8 cellular contexts compared by ENCODE assay signal in genomic region chrX:101409043-101409442, GRCh38. TPM values are rescaled to one million over a fixed set of nuclear protein-coding genes. Genes with fewer than 3 reads are reported as not detected.
A peak's percentile ranks its signal among the peaks of the same experiment; 100 is the strongest.
DNase-seq lines count a peak whose midpoint lies in the region; ATAC-seq, FAIRE-seq and TF ChIP-seq lines count a peak whose summit lies in the region.

No MANE protein-coding gene starts in this region.

- no peak overlapping the region for H2AFZ ChIP-seq in keratinocyte (ENCODE audit: control insufficient read depth, low read length)

- H4K20me1 ChIP-seq in keratinocyte (ENCODE audit: control insufficient read depth, extremely low read depth, insufficient read depth, low read length), result no peaks in the 10 kb centered on the region

- no peaks in the 10 kb centered on the region for H3K9me3 Mint-ChIP-seq in activated CD4-positive, alpha-beta T cell treated with anti-CD3 and anti-CD28 coated beads for 36 hours (ENCODE audit: low read depth)
- H3K9me3 Mint-ChIP-seq in activated naive CD4-positive, alpha-beta T cell treated with anti-CD3 and anti-CD28 coated beads, Interleukin-2, amount 50 U/mL, for 72 hours, result no peaks in the 10 kb centered on the region

- POLR2A ChIA-PET in activated CD4-positive, alpha-beta T cell treated with anti-CD3 and anti-CD28 coated beads for 36 hours (lab: Charles Lee), result no interaction called here

- DNase-seq in activated CD4-positive, alpha-beta T cell treated with anti-CD3 and anti-CD28 coated beads for 36 hours, result no peak
- DNase-seq in activated CD4-positive, alpha-beta T cell treated with anti-CD3 and anti-CD28 coated beads for 4 hours, result no peak
- DNase-seq in activated naive CD4-positive, alpha-beta T cell treated with anti-CD3 and anti-CD28 coated beads, Interleukin-2, amount 50 U/mL, for 72 hours (ENCODE audit: low spot score in 2 of 2), result no peak
- DNase-seq in keratinocyte (ENCODE audit: low read depth, low spot score), result no peak
- DNase-seq in suprapubic skin (ENCODE audit: low spot score in 2 of 2), result no peak
- DNase-seq in cerebellum (ENCODE audit: low spot score), result no peak
- no peak for DNase-seq in HuH-7.5 (ENCODE audit: low spot score)

- H3K4me3 ChIP-seq in keratinocyte (ENCODE audit: control insufficient read depth in 2 of 3, extremely low read depth in 1 of 3, insufficient read depth in 2 of 3, low read depth in 1 of 3, low read length in 3 of 3), result peak overlapping the region; percentile 60 to 75 (median 71)
- H3K4me3 ChIP-seq in suprapubic skin, result peak overlapping the region; percentile 60

- intact Hi-C loops in activated CD4-positive, alpha-beta T cell treated with anti-CD3 and anti-CD28 coated beads for 36 hours (cut with DNase I, micrococcal nuclease), result loop anchor here in 1 of 2 experiments (2.0 to 5.0 kb wide), 4 partner anchors 312 to 587 kb away; partner anchors contain the start of genes CENPI, CSTF2, TRMT2B and ZMAT1

- H3K9ac ChIP-seq in keratinocyte (ENCODE audit: control insufficient read depth, extremely low read depth, insufficient read depth, low read length), result peak overlapping the region; percentile 89

- peak overlapping the region; percentile 97 for H3K4me3 Mint-ChIP-seq in activated CD4-positive, alpha-beta T cell treated with anti-CD3 and anti-CD28 coated beads for 36 hours

- H3K9me3 ChIP-seq in keratinocyte (ENCODE audit: control insufficient read depth, low read depth, low read length) (no peaks in the 10 kb centered on the region), suprapubic skin (no peaks in the 10 kb centered on the region)

- H3K4me1 Mint-ChIP-seq in activated CD4-positive, alpha-beta T cell treated with anti-CD3 and anti-CD28 coated beads for 36 hours, result peaks cover 35% of the 10 kb centered on the region

- FAIRE-seq in keratinocyte (lab: Jason Lieb, UNC), result no peak

- TF ChIP-seq POLR2A in suprapubic skin (IDR thresholded peaks at IDR 0.05), result no peak

- H3K4me1 ChIP-seq in keratinocyte (ENCODE audit: control insufficient read depth, extremely low read depth, insufficient read depth, low read length), result peaks cover 6% of the 10 kb centered on the region
- H3K4me1 ChIP-seq in suprapubic skin, result peaks cover 22% of the 10 kb centered on the region

- H3K36me3 ChIP-seq in keratinocyte (ENCODE audit: control insufficient read depth in 2 of 2, extremely low read depth in 1 of 2, insufficient read depth in 2 of 2, low read length in 2 of 2) (peaks cover 0 to 2% of the 10 kb centered on the region in 2 experiments), suprapubic skin (peaks cover 12% of the 10 kb centered on the region)

- peaks cover 63% of the 10 kb centered on the region for H3K79me2 ChIP-seq in keratinocyte (ENCODE audit: control insufficient read depth, insufficient read depth, low read length)

- CTCF ChIA-PET in activated CD4-positive, alpha-beta T cell treated with anti-CD3 and anti-CD28 coated beads for 36 hours (lab: Charles Lee), result interaction anchor here (0.6 kb wide), 1 partner anchor 18 kb away, joined by 3 read pairs; the partner anchor contains the start of gene RPL36A

- no peaks in the 10 kb centered on the region for H3K9me1 ChIP-seq in keratinocyte (ENCODE audit: control insufficient read depth, extremely low read depth, insufficient read depth, low read length)

- TF ChIP-seq EP300 in suprapubic skin (IDR thresholded peaks at IDR 0.05), result no peak

- no peaks in the 10 kb centered on the region for H3K27me3 ChIP-seq in keratinocyte (ENCODE audit: control insufficient read depth, extremely low read depth, insufficient read depth, low read length)
- no peaks in the 10 kb centered on the region for H3K27me3 ChIP-seq in suprapubic skin

- peaks cover 21% of the 10 kb centered on the region for H3K36me3 Mint-ChIP-seq in activated CD4-positive, alpha-beta T cell treated with anti-CD3 and anti-CD28 coated beads for 36 hours (ENCODE audit: low read depth)
- peaks cover 23 to 29% of the 10 kb centered on the region in 2 donors for H3K36me3 Mint-ChIP-seq in activated naive CD4-positive, alpha-beta T cell treated with anti-CD3 and anti-CD28 coated beads, Interleukin-2, amount 50 U/mL, for 72 hours

- dilution Hi-C loops in keratinocyte (cut with MboI; ENCODE audit: extremely low pct_ligation_motif_present, low sequenced_read_pairs), result no loop called here

- whole genome bisulfite sequencing in suprapubic skin, result 38% methylated on average over 6 of the region's 6 CpGs

- ATAC-seq in activated CD4-positive, alpha-beta T cell treated with anti-CD3 and anti-CD28 coated beads for 36 hours, result no peak
- ATAC-seq in activated naive CD4-positive, alpha-beta T cell treated with anti-CD3 and anti-CD28 coated beads, Interleukin-2, amount 50 U/mL, for 72 hours, result no peak
- no peak for ATAC-seq in HG03520 (IDR thresholded peaks at IDR 0.05; ENCODE audit: unreplicated experiment)

- peak overlapping the region; percentile 79 for H3K4me2 ChIP-seq in keratinocyte (ENCODE audit: control insufficient read depth, extremely low read depth, insufficient read depth, low read depth, low read length)

- H3K27ac ChIP-seq in keratinocyte (ENCODE audit: control insufficient read depth, insufficient read depth, low read length) (peak overlapping the region; percentile 96), suprapubic skin (peak overlapping the region; percentile 94)

- TF ChIP-seq CTCF in keratinocyte (optimal IDR thresholded peaks at IDR 0.05 in 1 of 3, IDR thresholded peaks at IDR 0.05 in 1 of 3, conservative IDR thresholded peaks at IDR 0.05 in 1 of 3; ENCODE audit: extremely low read depth in 1 of 3, insufficient read depth in 2 of 3, low read length in 3 of 3) (no peak), suprapubic skin (IDR thresholded peaks at IDR 0.05) (no peak)

- H3K27ac Mint-ChIP-seq in activated CD4-positive, alpha-beta T cell treated with anti-CD3 and anti-CD28 coated beads for 36 hours, result peak overlapping the region; percentile 90
- peak overlapping the region; percentile 98 to 99 for H3K27ac Mint-ChIP-seq in activated naive CD4-positive, alpha-beta T cell treated with anti-CD3 and anti-CD28 coated beads, Interleukin-2, amount 50 U/mL, for 72 hours

- no peaks in the 10 kb centered on the region for H3K27me3 Mint-ChIP-seq in activated CD4-positive, alpha-beta T cell treated with anti-CD3 and anti-CD28 coated beads for 36 hours

RNA-seq across cellular contexts. Expression of gene HNRNPH2, which starts 1.0 kb away (rescaled TPM):
- total RNA-seq in activated CD4-positive, alpha-beta T cell treated with anti-CD3 and anti-CD28 coated beads for 36 hours, result 10 to 100 TPM; 18.6 to 26.9 TPM
- 10 to 100 TPM; 27.8 to 30.9 TPM for total RNA-seq in activated naive CD4-positive, alpha-beta T cell treated with anti-CD3 and anti-CD28 coated beads, Interleukin-2, amount 50 U/mL, for 72 hours
- polyA plus RNA-seq in keratinocyte, result 47.9 to 73.2 TPM (median 48.4 TPM) in 3 replicates
- 65.5 TPM for polyA plus RNA-seq in keratinocyte (2011; ENCODE audit: low read depth)
- 34.2 and 46.6 TPM in 2 replicates for polyA plus RNA-seq in keratinocyte (2011; cell fraction: cytosol; rRNA removed)
- polyA plus RNA-seq in keratinocyte (2011; cell fraction: nucleus; rRNA removed), result 56.6 and 73.3 TPM in 2 replicates
- 70.2 and 71.6 TPM in 2 replicates for polyA plus RNA-seq in keratinocyte (2012; ENCODE audit: low replicate concordance)
- 7.2 to 40.6 TPM (median 24.9 TPM) in 3 replicates for polyA minus RNA-seq in keratinocyte
- polyA minus RNA-seq in keratinocyte (2011; cell fraction: cytosol; rRNA and poly(A)+ RNA removed), result 13.2 TPM
- polyA minus RNA-seq in keratinocyte (2011; cell fraction: nucleus; rRNA and poly(A)+ RNA removed), result 19.7 and 39.2 TPM in 2 replicates
- total RNA-seq in suprapubic skin (10 to 100 TPM; 37.3 to 60.6 (median 38.5) TPM), cerebellum (46.5 TPM)

RNA-seq across cellular contexts. Expression of gene GLA, which starts 1.3 kb away (rescaled TPM):
- total RNA-seq in activated CD4-positive, alpha-beta T cell treated with anti-CD3 and anti-CD28 coated beads for 36 hours, result 10 to 100 TPM; 32.6 to 42.2 TPM
- total RNA-seq in activated naive CD4-positive, alpha-beta T cell treated with anti-CD3 and anti-CD28 coated beads, Interleukin-2, amount 50 U/mL, for 72 hours, result 10 to 100 TPM; 63.8 to 98.2 TPM
- polyA plus RNA-seq in keratinocyte, result 38.3 to 62.1 TPM (median 59.3 TPM) in 3 replicates
- 27.0 TPM for polyA plus RNA-seq in keratinocyte (2011; ENCODE audit: low read depth)
- 26.5 and 34.9 TPM in 2 replicates for polyA plus RNA-seq in keratinocyte (2011; cell fraction: cytosol; rRNA removed)
- 93.3 and 105 TPM in 2 replicates for polyA plus RNA-seq in keratinocyte (2011; cell fraction: nucleus; rRNA removed)
- 33.5 and 36.1 TPM in 2 replicates for polyA plus RNA-seq in keratinocyte (2012; ENCODE audit: low replicate concordance)
- 17.5 to 28.6 TPM (median 27.8 TPM) in 3 replicates for polyA minus RNA-seq in keratinocyte
- polyA minus RNA-seq in keratinocyte (2011; cell fraction: cytosol; rRNA and poly(A)+ RNA removed), result 16.9 TPM
- 24.1 and 42.8 TPM in 2 replicates for polyA minus RNA-seq in keratinocyte (2011; cell fraction: nucleus; rRNA and poly(A)+ RNA removed)
- total RNA-seq in suprapubic skin (10 to 100 TPM; 13.8 to 19.1 (median 16.9) TPM), cerebellum (15.7 TPM)

RNA-seq across cellular contexts. Expression of gene RPL36A, which starts 18.2 kb away (rescaled TPM):
- 100 to 1,000 TPM; 340 to 709 TPM for total RNA-seq in activated CD4-positive, alpha-beta T cell treated with anti-CD3 and anti-CD28 coated beads for 36 hours
- total RNA-seq in activated naive CD4-positive, alpha-beta T cell treated with anti-CD3 and anti-CD28 coated beads, Interleukin-2, amount 50 U/mL, for 72 hours, result 100 to 1,000 TPM; 236 to 271 TPM
- 2,220 to 2,714 TPM (median 2,266 TPM) in 3 replicates for polyA plus RNA-seq in keratinocyte
- polyA plus RNA-seq in keratinocyte (2011; ENCODE audit: low read depth), result 785 TPM
- polyA plus RNA-seq in keratinocyte (2011; cell fraction: cytosol; rRNA removed), result 2,586 and 2,722 TPM in 2 replicates
- polyA plus RNA-seq in keratinocyte (2011; cell fraction: nucleus; rRNA removed), result 629 and 838 TPM in 2 replicates
- polyA plus RNA-seq in keratinocyte (2012; ENCODE audit: low replicate concordance), result 2,183 and 2,372 TPM in 2 replicates
- 48.0 to 263 TPM (median 180 TPM) in 3 replicates for polyA minus RNA-seq in keratinocyte
- 69.4 TPM for polyA minus RNA-seq in keratinocyte (2011; cell fraction: cytosol; rRNA and poly(A)+ RNA removed)
- 52.0 and 73.2 TPM in 2 replicates for polyA minus RNA-seq in keratinocyte (2011; cell fraction: nucleus; rRNA and poly(A)+ RNA removed)
- total RNA-seq in suprapubic skin (1,000 to 10,000 TPM; 1,064 to 2,433 (median 2,004) TPM), cerebellum (138 TPM)

RNA-seq across cellular contexts. Expression of gene BTK, which starts 23.1 kb away (rescaled TPM):
- not detected for total RNA-seq in activated CD4-positive, alpha-beta T cell treated with anti-CD3 and anti-CD28 coated beads for 36 hours
- total RNA-seq in activated naive CD4-positive, alpha-beta T cell treated with anti-CD3 and anti-CD28 coated beads, Interleukin-2, amount 50 U/mL, for 72 hours, result under 1 TPM; 0.19 to 0.41 TPM
- polyA plus RNA-seq in keratinocyte, result 0.05 to 0.42 TPM (median 0.18 TPM) in 3 replicates
- not detected for polyA plus RNA-seq in keratinocyte (2011; ENCODE audit: low read depth)
- polyA plus RNA-seq in keratinocyte (2011; cell fraction: cytosol; rRNA removed), result 0.10 and 0.16 TPM in 2 replicates
- polyA plus RNA-seq in keratinocyte (2011; cell fraction: nucleus; rRNA removed), result 0.49 and 0.50 TPM in 2 replicates
- 0.21 TPM in 1 of 2 replicates, not detected in the other for polyA plus RNA-seq in keratinocyte (2012; ENCODE audit: low replicate concordance)
- polyA minus RNA-seq in keratinocyte, result 0.33 TPM in 1 of 3 replicates, not detected in the others
- not detected for polyA minus RNA-seq in keratinocyte (2011; cell fraction: cytosol; rRNA and poly(A)+ RNA removed)
- polyA minus RNA-seq in keratinocyte (2011; cell fraction: nucleus; rRNA and poly(A)+ RNA removed), result not detected in 2 replicates
- 1 to 10 TPM; 1.4 to 6.8 (median 1.9) TPM for total RNA-seq in suprapubic skin
- 2.2 TPM for total RNA-seq in cerebellum
